ENCODE assay signal across 21 cellular contexts in the genomic region with DNA sequence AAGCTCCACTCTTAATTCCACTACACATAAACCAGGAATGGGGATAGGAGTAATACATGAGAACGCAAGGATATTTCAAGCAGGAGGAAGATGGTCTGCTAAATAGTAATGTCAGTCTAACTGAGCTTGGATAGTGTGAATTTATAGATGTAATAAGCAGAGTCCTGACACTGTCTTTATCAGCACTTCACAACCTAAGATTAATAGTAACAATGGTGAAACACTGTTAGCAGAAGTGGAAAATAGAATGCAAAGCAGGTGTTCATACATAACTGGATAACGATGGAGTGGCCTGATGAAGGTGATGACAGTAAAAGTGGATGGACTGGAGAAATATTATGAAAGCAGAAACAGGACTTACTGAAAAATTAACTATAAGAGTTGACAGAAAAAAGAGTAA.
"Had no signal": no experiment of that assay in that cellular context is flagged by ENCODE, and none has a peak within 500 bp of the region (broad histone marks: within the 10 kb centered on the region; RNA-seq: fewer than 3 reads in every experiment).

No MANE protein-coding gene starts in this region.

- H3K4me3 ChIP-seq: SJCRH30 had no signal

- H3K9ac ChIP-seq: KMS-11 had no signal

- H3K4me1 ChIP-seq: SJCRH30 had no signal

- ATAC-seq: SK-N-SH treated with all-trans-retinoic acid at 6 μM for 48 hours had no signal

- H3K27me3 ChIP-seq: SJCRH30 had no signal

- H3K27ac ChIP-seq: KMS-11, SJCRH30 had no signal

- FAIRE-seq: RCC 7860 had no signal

- DNase-seq: IMR-90, Kasumi-1, MM.1S, NCI-H1092 treated with DMSO at 0.1 percent for 48 hours, NCI-H1436, NCI-H187, NCI-H2029, NCI-H2081 treated with DMSO at 0.1 percent for 48 hours, NCI-H2171, NCI-H226, NCI-H446, NCI-H510A, NCI-H524 treated with DMSO at 0.1 percent for 48 hours, NCI-H69, NCI-H774, RPMI8226, SHP77 treated with DMSO at 0.1 percent for 48 hours, SJCRH30 had no signal

- H3K9me3 ChIP-seq: SJCRH30 had no signal

- H3K4me2 ChIP-seq: KMS-11 had no signal
